In genomic region chr5:151118898-151119600, GRCh38 we compare ENCODE assay signal across 24 cellular contexts. TPM values are rescaled to one million over a fixed set of nuclear protein-coding genes. Genes with fewer than 3 reads are reported as not detected.
A peak's percentile ranks its signal among the peaks of the same experiment; 100 is the strongest.
DNase-seq lines count a peak whose midpoint lies in the region; ATAC-seq and TF ChIP-seq lines count a peak whose summit lies in the region.
"Had no signal": no experiment of that assay in that cellular context is flagged by ENCODE, and none has a peak within 500 bp of the region (broad histone marks: within the 10 kb centered on the region; RNA-seq: fewer than 3 reads in every experiment).

No MANE protein-coding gene starts in this region.

- H4K20me1 ChIP-seq in H9 (ENCODE audit: control insufficient read depth, insufficient read depth, insufficient read length), result no peaks in the 10 kb centered on the region

- no peaks in the 10 kb centered on the region for H3K4me1 ChIP-seq in H9 (ENCODE audit: insufficient read depth, low read length)
- H3K4me1 ChIP-seq: colonic mucosa had no signal

- H2BK120ac ChIP-seq in H9 (ENCODE audit: low read depth, low read length, poor library complexity, severe bottlenecking), result no peak overlapping the region

- H3K23me2 ChIP-seq in H9 (ENCODE audit: insufficient read length, low read depth, low read length, poor library complexity, severe bottlenecking), result no peaks in the 10 kb centered on the region

- POLR2A ChIA-PET in activated CD8-positive, alpha-beta T cell treated with anti-CD3 and anti-CD28 coated beads for 36 hours (lab: Charles Lee), result no interaction called here
- POLR2A ChIA-PET in activated CD8-positive, alpha-beta T cell treated with anti-CD3 and anti-CD28 coated beads, Interleukin-2, amount 10 ng/mL, durations not matched to agents 7 days and 5 days (lab: Charles Lee), result interaction anchor here (0.9 kb wide), 1 partner anchor 56 kb away, joined by 3 read pairs; no protein-coding TSS in a partner anchor

- no peak overlapping the region for H2AFZ ChIP-seq in H9 (ENCODE audit: low read length)
- H2AFZ ChIP-seq: PC-9 had no signal

- H3T11ph ChIP-seq in H9 (ENCODE audit: low read length), result no peak overlapping the region

- H3K27me3 ChIP-seq in H9 (ENCODE audit: insufficient read depth, low read length), result no peaks in the 10 kb centered on the region
- H3K27me3 ChIP-seq: brain microvascular endothelial cell, colonic mucosa had no signal

- no peaks in the 10 kb centered on the region for H3K9me3 Mint-ChIP-seq in activated CD8-positive, alpha-beta T cell treated with anti-CD3 and anti-CD28 coated beads for 36 hours
- no peaks in the 10 kb centered on the region for H3K9me3 Mint-ChIP-seq in activated CD8-positive, alpha-beta T cell treated with anti-CD3 and anti-CD28 coated beads, Interleukin-2, amount 10 ng/mL, durations not matched to agents 7 days and 5 days (ENCODE audit: insufficient read depth)
- H3K9me3 Mint-ChIP-seq in H9 (no peaks in the 10 kb centered on the region; a peak in 1 of 5 replicates), brain (no peaks in the 10 kb centered on the region)
- H3K9me3 Mint-ChIP-seq in natural killer cell treated with Interleukin-12 subunit alpha and Interleukin-12 subunit beta and Interleukin-15 and Interleukin-18, amount 100 ng/mL, for 72 hours, result no peaks in the 10 kb centered on the region
- H3K9me3 Mint-ChIP-seq: type B pancreatic cell had no signal

- no peaks in the 10 kb centered on the region for H3K79me1 ChIP-seq in H9 (ENCODE audit: insufficient read depth, low read depth, low read length, poor library complexity, severe bottlenecking)

- no peak overlapping the region for H2BK12ac ChIP-seq in H9 (ENCODE audit: insufficient read length, low read depth, low read length)

- no peak for DNase-seq in activated CD8-positive, alpha-beta T cell treated with anti-CD3 and anti-CD28 coated beads for 36 hours
- no peak for DNase-seq in activated CD8-positive, alpha-beta T cell treated with anti-CD3 and anti-CD28 coated beads, Interleukin-2, amount 10 ng/mL, durations not matched to agents 7 days and 5 days
- DNase-seq in H9, result no peak
- DNase-seq in natural killer cell treated with Interleukin-12 subunit alpha and Interleukin-12 subunit beta and Interleukin-15 and Interleukin-18, amount 100 ng/mL, for 72 hours (ENCODE audit: low spot score), result peak; percentile 31
- DNase-seq in NCI-H1694 (lab: John Stamatoyannopoulos, UW), result no peak
- DNase-seq: activated CD8-positive, alpha-beta memory T cell treated with anti-CD3 and anti-CD28 coated beads, Interleukin-2, amount 50 U/mL, for 48 hours; activated naive CD4-positive, alpha-beta T cell treated with anti-CD3 and anti-CD28 coated beads, Interleukin-2, amount 50 U/mL, for 16 hours; AML-193; brain microvascular endothelial cell; Calu3; colonic mucosa; EL; kidney; MM.1S; NCI-H1436; NCI-H510A; PC-9; SIG-M5; stimulated activated naive CD4-positive, alpha-beta T cell treated with Interleukin-2 at 50 U/mL for 16 hours had no signal

- peaks cover 19% of the 10 kb centered on the region for H3K4me1 Mint-ChIP-seq in activated CD8-positive, alpha-beta T cell treated with anti-CD3 and anti-CD28 coated beads for 36 hours (ENCODE audit: low read depth)
- peaks cover 7% of the 10 kb centered on the region for H3K4me1 Mint-ChIP-seq in activated CD8-positive, alpha-beta T cell treated with anti-CD3 and anti-CD28 coated beads, Interleukin-2, amount 10 ng/mL, durations not matched to agents 7 days and 5 days (ENCODE audit: low read depth)
- H3K4me1 Mint-ChIP-seq in H9, result peaks cover 4 to 5% of the 10 kb centered on the region in 2 experiments
- no peaks in the 10 kb centered on the region for H3K4me1 Mint-ChIP-seq in brain
- H3K4me1 Mint-ChIP-seq in natural killer cell treated with Interleukin-12 subunit alpha and Interleukin-12 subunit beta and Interleukin-15 and Interleukin-18, amount 100 ng/mL, for 72 hours (ENCODE audit: low read depth in 2 of 2), result peaks cover 7 to 10% of the 10 kb centered on the region in 2 donors

- no peak overlapping the region for H3K18ac ChIP-seq in H9 (ENCODE audit: insufficient read length, low read depth, low read length)

- H3K56ac ChIP-seq in H9 (ENCODE audit: insufficient read length, low read depth, low read length), result no peak overlapping the region

- H3K79me2 ChIP-seq in H9 (ENCODE audit: insufficient read depth, low read length), result no peaks in the 10 kb centered on the region

- no peak for TF ChIP-seq CTCF in activated CD8-positive, alpha-beta T cell treated with anti-CD3 and anti-CD28 coated beads for 36 hours (IDR thresholded peaks at IDR 0.05)
- no peak for TF ChIP-seq CTCF in H9 (conservative IDR thresholded peaks at IDR 0.05)
- no peak for TF ChIP-seq CTCF in brain (conservative IDR thresholded peaks at IDR 0.05)

- no CpG with 5 or more reads among the region's 7 CpGs for WGBS in H9 (ENCODE audit: extremely low coverage, insufficient read length, low lambda C conversion rate)

- no peak overlapping the region for H3K27ac ChIP-seq in H9 (ENCODE audit: insufficient read length, low read depth, low read length)
- H3K27ac ChIP-seq: brain microvascular endothelial cell, colonic mucosa, PC-9, skin epidermis had no signal

- no peak overlapping the region for H4K5ac ChIP-seq in H9 (ENCODE audit: insufficient read length, low read depth, low read length)

- H3K14ac ChIP-seq in H9 (ENCODE audit: insufficient read depth, low read length), result no peak overlapping the region

- no peaks in the 10 kb centered on the region for H3K9me3 ChIP-seq in H9 (ENCODE audit: control insufficient read depth, low read depth, low read length)
- H3K9me3 ChIP-seq: colonic mucosa had no signal

- H3K9ac ChIP-seq in H9 (ENCODE audit: extremely low read depth, insufficient read length, low read length), result no peak overlapping the region

- H2BK15ac ChIP-seq in H9 (ENCODE audit: low read depth, low read length), result no peak overlapping the region

- H3K27ac Mint-ChIP-seq in activated CD8-positive, alpha-beta T cell treated with anti-CD3 and anti-CD28 coated beads for 36 hours, result peak overlapping the region; percentile 4
- no peak overlapping the region for H3K27ac Mint-ChIP-seq in activated CD8-positive, alpha-beta T cell treated with anti-CD3 and anti-CD28 coated beads, Interleukin-2, amount 10 ng/mL, durations not matched to agents 7 days and 5 days
- H3K27ac Mint-ChIP-seq in H9 (peak overlapping the region in 2 of 3 experiments; percentile 47 to 51; a peak in 3 of 7 replicates), brain (peak overlapping the region in 3 of 5 experiments; percentile 46 to 63 (median 52))
- H3K27ac Mint-ChIP-seq in natural killer cell treated with Interleukin-12 subunit alpha and Interleukin-12 subunit beta and Interleukin-15 and Interleukin-18, amount 100 ng/mL, for 72 hours, result no peak overlapping the region
- H3K27ac Mint-ChIP-seq: type B pancreatic cell had no signal

- H2BK20ac ChIP-seq in H9 (ENCODE audit: low read depth, low read length, poor library complexity, severe bottlenecking), result no peak overlapping the region

- no peak overlapping the region for H3K23ac ChIP-seq in H9 (ENCODE audit: insufficient read length, low read depth, low read length)

- H2AK5ac ChIP-seq in H9 (ENCODE audit: insufficient read length, low read length), result no peak overlapping the region

- intact Hi-C loops in activated CD8-positive, alpha-beta T cell treated with anti-CD3 and anti-CD28 coated beads for 36 hours (cut with micrococcal nuclease), result no loop called here

- no peak overlapping the region for H2BK5ac ChIP-seq in H9 (ENCODE audit: insufficient read length, low read length)

- H3K36me3 Mint-ChIP-seq in activated CD8-positive, alpha-beta T cell treated with anti-CD3 and anti-CD28 coated beads for 36 hours (ENCODE audit: low read depth), result peaks cover 63% of the 10 kb centered on the region
- peaks cover 70% of the 10 kb centered on the region for H3K36me3 Mint-ChIP-seq in activated CD8-positive, alpha-beta T cell treated with anti-CD3 and anti-CD28 coated beads, Interleukin-2, amount 10 ng/mL, durations not matched to agents 7 days and 5 days (ENCODE audit: low read depth)
- H3K36me3 Mint-ChIP-seq in H9 (ENCODE audit: insufficient read depth in 1 of 3, low read depth in 3 of 3) (peaks cover 5 to 55% (median 48%) of the 10 kb centered on the region in 3 experiments; a peak in 5 of 7 replicates), brain (peaks cover 72% of the 10 kb centered on the region)
- H3K36me3 Mint-ChIP-seq in natural killer cell treated with Interleukin-12 subunit alpha and Interleukin-12 subunit beta and Interleukin-15 and Interleukin-18, amount 100 ng/mL, for 72 hours, result peaks cover 21% of the 10 kb centered on the region

- H4K8ac ChIP-seq in H9 (replicated peaks; ENCODE audit: insufficient read length, low read depth, low read length), result no peak overlapping the region

- no peaks in the 10 kb centered on the region for H3K27me3 Mint-ChIP-seq in activated CD8-positive, alpha-beta T cell treated with anti-CD3 and anti-CD28 coated beads for 36 hours
- no peaks in the 10 kb centered on the region for H3K27me3 Mint-ChIP-seq in activated CD8-positive, alpha-beta T cell treated with anti-CD3 and anti-CD28 coated beads, Interleukin-2, amount 10 ng/mL, durations not matched to agents 7 days and 5 days (ENCODE audit: low read depth)
- no peaks in the 10 kb centered on the region for H3K27me3 Mint-ChIP-seq in H9 (ENCODE audit: low read depth)
- no peaks in the 10 kb centered on the region for H3K27me3 Mint-ChIP-seq in brain
- no peaks in the 10 kb centered on the region for H3K27me3 Mint-ChIP-seq in natural killer cell treated with Interleukin-12 subunit alpha and Interleukin-12 subunit beta and Interleukin-15 and Interleukin-18, amount 100 ng/mL, for 72 hours
- H3K27me3 Mint-ChIP-seq: type B pancreatic cell had no signal

- H3K4me2 ChIP-seq in H9 (ENCODE audit: insufficient read depth, insufficient read length, low read length), result no peak overlapping the region
- H3K4me2 ChIP-seq: PC-9 had no signal

- no peak overlapping the region for H3K4me3 Mint-ChIP-seq in activated CD8-positive, alpha-beta T cell treated with anti-CD3 and anti-CD28 coated beads for 36 hours
- no peak overlapping the region for H3K4me3 Mint-ChIP-seq in activated CD8-positive, alpha-beta T cell treated with anti-CD3 and anti-CD28 coated beads, Interleukin-2, amount 10 ng/mL, durations not matched to agents 7 days and 5 days
- H3K4me3 Mint-ChIP-seq in H9 (no peak overlapping the region), brain (no peak overlapping the region)
- no peak overlapping the region for H3K4me3 Mint-ChIP-seq in natural killer cell treated with Interleukin-12 subunit alpha and Interleukin-12 subunit beta and Interleukin-15 and Interleukin-18, amount 100 ng/mL, for 72 hours
- H3K4me3 Mint-ChIP-seq: type B pancreatic cell had no signal

- H4K91ac ChIP-seq in H9 (ENCODE audit: insufficient read length, low read depth, low read length), result no peak overlapping the region

- no peak for ATAC-seq in activated CD8-positive, alpha-beta T cell treated with anti-CD3 and anti-CD28 coated beads for 36 hours
- no peak for ATAC-seq in activated CD8-positive, alpha-beta T cell treated with anti-CD3 and anti-CD28 coated beads, Interleukin-2, amount 10 ng/mL, durations not matched to agents 7 days and 5 days
- no peak for ATAC-seq in natural killer cell treated with Interleukin-12 subunit alpha and Interleukin-12 subunit beta and Interleukin-15 and Interleukin-18, amount 100 ng/mL, for 72 hours
- ATAC-seq in GM19023 (IDR thresholded peaks at IDR 0.05; ENCODE audit: unreplicated experiment), result no peak
- no peak for ATAC-seq in GM19397 (IDR thresholded peaks at IDR 0.05; ENCODE audit: unreplicated experiment)

- CTCF ChIA-PET in activated CD8-positive, alpha-beta T cell treated with anti-CD3 and anti-CD28 coated beads for 36 hours (lab: Charles Lee), result interaction anchor here (5.0 to 16.0 kb wide), 3 partner anchors 38 to 65 kb away, joined by 65 to 478 read pairs (median 171); partner anchors contain the start of gene TNIP1
- CTCF ChIA-PET in activated CD8-positive, alpha-beta T cell treated with anti-CD3 and anti-CD28 coated beads, Interleukin-2, amount 10 ng/mL, durations not matched to agents 7 days and 5 days (lab: Charles Lee), result interaction anchor here (13.4 kb wide), 1 partner anchor 69 kb away, joined by 297 read pairs; no protein-coding TSS in a partner anchor

- H3K4ac ChIP-seq in H9 (ENCODE audit: low read depth, low read length), result no peak overlapping the region

RNA-seq across cellular contexts. Expression of gene TNIP1, which starts 38.2 kb away (rescaled TPM):
- 100 to 1,000 TPM; 222 TPM for total RNA-seq in activated CD8-positive, alpha-beta T cell treated with anti-CD3 and anti-CD28 coated beads for 36 hours
- total RNA-seq in activated CD8-positive, alpha-beta T cell treated with anti-CD3 and anti-CD28 coated beads, Interleukin-2, amount 10 ng/mL, durations not matched to agents 7 days and 5 days, result 100 to 1,000 TPM; 132 to 138 TPM
- total RNA-seq in H9 (2021), result 40.8 and 43.7 TPM in 2 replicates
- 44.4 TPM for polyA plus RNA-seq in brain (ENCODE audit: insufficient read depth, low read depth, low replicate concordance)
- total RNA-seq in natural killer cell treated with Interleukin-12 subunit alpha and Interleukin-12 subunit beta and Interleukin-15 and Interleukin-18, amount 100 ng/mL, for 72 hours, result 100 to 1,000 TPM; 154 to 260 TPM

RNA-seq across cellular contexts. Expression of gene ANXA6, which starts 38.5 kb away (rescaled TPM):
- 100 to 1,000 TPM; 328 to 336 TPM for total RNA-seq in activated CD8-positive, alpha-beta T cell treated with anti-CD3 and anti-CD28 coated beads for 36 hours
- total RNA-seq in activated CD8-positive, alpha-beta T cell treated with anti-CD3 and anti-CD28 coated beads, Interleukin-2, amount 10 ng/mL, durations not matched to agents 7 days and 5 days, result 100 to 1,000 TPM; 481 to 495 TPM
- total RNA-seq in H9 (2021), result 93.2 and 98.7 TPM in 2 replicates
- polyA plus RNA-seq in brain (ENCODE audit: insufficient read depth, low read depth, low replicate concordance), result 261 TPM
- 100 to 1,000 TPM; 271 to 398 TPM for total RNA-seq in natural killer cell treated with Interleukin-12 subunit alpha and Interleukin-12 subunit beta and Interleukin-15 and Interleukin-18, amount 100 ng/mL, for 72 hours

Comparison
In these comparisons a context has a peak if more than half of its experiments do, and no peak if none do; other contexts are left out.
1. H3K27ac Mint-ChIP-seq: peak in activated CD8-positive, alpha-beta T cell treated with anti-CD3 and anti-CD28 coated beads for 36 hours (single experiment), H9 (2 of 3) and brain (3 of 5); none in activated CD8-positive, alpha-beta T cell treated with anti-CD3 and anti-CD28 coated beads, Interleukin-2, amount 10 ng/mL, durations not matched to agents 7 days and 5 days (single experiment) and natural killer cell treated with Interleukin-12 subunit alpha and Interleukin-12 subunit beta and Interleukin-15 and Interleukin-18, amount 100 ng/mL, for 72 hours (0 of 2).